In the genomic region with DNA sequence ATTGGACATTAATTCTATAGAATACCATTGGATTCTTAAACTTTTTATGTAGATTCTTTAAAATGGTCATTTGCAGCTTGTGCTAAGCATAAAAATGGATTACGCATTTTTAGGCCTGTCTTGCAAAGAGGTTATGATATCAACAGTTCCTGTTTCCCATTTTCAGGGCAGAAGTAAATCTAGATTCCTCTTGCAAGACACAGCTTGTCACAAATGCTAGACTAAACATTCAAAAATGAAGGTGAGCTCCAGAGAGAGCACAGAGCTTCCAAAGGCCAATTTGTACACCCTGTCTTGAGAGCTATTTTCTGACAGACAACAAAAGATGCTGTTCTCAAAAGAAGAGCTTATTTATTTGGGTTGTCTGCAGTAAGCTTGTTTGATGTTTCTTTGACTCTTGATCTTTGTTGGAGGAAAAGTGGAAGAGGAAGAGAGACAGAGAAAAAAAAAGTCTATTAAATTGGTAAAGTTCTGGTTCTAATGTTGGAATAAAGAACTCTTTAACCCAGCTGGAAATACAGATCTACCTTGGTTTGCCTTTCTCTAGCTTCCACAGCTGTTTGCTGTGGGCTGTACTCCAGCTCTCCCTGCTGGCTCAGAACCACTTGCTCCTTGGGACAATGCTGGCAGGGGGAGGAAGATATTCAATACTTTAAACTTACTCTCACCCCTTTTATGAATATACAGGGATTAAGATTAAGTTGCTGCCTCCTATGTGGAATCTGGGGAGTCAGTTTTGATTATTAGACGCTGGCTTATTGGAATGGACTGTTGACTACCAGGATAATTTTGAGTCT, we compare ENCODE assay signal across 19 cellular contexts.
A peak's percentile ranks its signal among the peaks of the same experiment; 100 is the strongest.
DNase-seq lines count a peak whose midpoint lies in the region; ATAC-seq, FAIRE-seq and TF ChIP-seq lines count a peak whose summit lies in the region.
"Had no signal": no experiment of that assay in that cellular context is flagged by ENCODE, and none has a peak within 500 bp of the region (broad histone marks: within the 10 kb centered on the region; RNA-seq: fewer than 3 reads in every experiment).

No MANE protein-coding gene starts in this region.

- BruUV-seq in endothelial cell of umbilical vein (replicated peaks; lab: Mats Ljungman, UMichigan), result no TSS peak

- peak; percentile 34 for TF ChIP-seq CTCF in AG10803 (conservative IDR thresholded peaks at IDR 0.05; ENCODE audit: low read length)
- TF ChIP-seq CTCF in endothelial cell of umbilical vein (IDR thresholded peaks at IDR 0.05; ENCODE audit: extremely low read depth in 1 of 2, insufficient read depth in 1 of 2, low read depth in 1 of 2, low read length in 2 of 2), result peak in 1 of 2 donors; percentile 18
- TF ChIP-seq CTCF in kidney (IDR thresholded peaks at IDR 0.05; ENCODE audit: borderline replicate concordance, extremely low read depth, insufficient read depth), result no peak

- DNase-seq in AG10803 (ENCODE audit: low read depth) (no peak), MG63 (peak; percentile 16), endothelial cell of umbilical vein (ENCODE audit: low read depth, low spot score) (peak; percentile 8), kidney (peak; percentile 45), NCI-H1092 treated with DMSO at 0.1 percent for 48 hours (lab: John Stamatoyannopoulos, UW) (no peak), NAMALWA (ENCODE audit: low spot score) (no peak)
- DNase-seq in stimulated activated CD4-positive, alpha-beta T cell treated with anti-CD3 and anti-CD28 coated beads, Interleukin-4, amount 100 ng/mL, for 1 hour, result no peak
- DNase-seq: activated CD4-positive, alpha-beta memory T cell treated with anti-CD3 and anti-CD28 coated beads for 36 hours; adrenal gland; CD4-positive, CD25-positive, alpha-beta regulatory T cell; Kasumi-1; kidney glomerular epithelial cell; SHP77 had no signal

- H3K4me1 ChIP-seq in endothelial cell of umbilical vein (ENCODE audit: control insufficient read depth, extremely low read depth, insufficient read depth, low read length) (no peaks in the 10 kb centered on the region), kidney (ENCODE audit: control insufficient read depth in 1 of 2, insufficient read depth in 1 of 2, low read depth in 1 of 2, low read length in 2 of 2) (no peaks in the 10 kb centered on the region)
- H3K4me1 ChIP-seq: adrenal gland had no signal

- H4K20me1 ChIP-seq in endothelial cell of umbilical vein (replicated peaks; ENCODE audit: control insufficient read depth, extremely low read depth, insufficient read depth, low read length), result no peaks in the 10 kb centered on the region

- H2AFZ ChIP-seq in endothelial cell of umbilical vein (ENCODE audit: low read depth, low read length), result no peak overlapping the region

- no peak overlapping the region for H3K4me2 ChIP-seq in endothelial cell of umbilical vein (ENCODE audit: insufficient read depth, low read length)

- no peak for TF ChIP-seq POLR2A in endothelial cell of umbilical vein (IDR thresholded peaks at IDR 0.05; ENCODE audit: low read depth, low read length)

- no peaks in the 10 kb centered on the region for H3K9me1 ChIP-seq in endothelial cell of umbilical vein (replicated peaks; ENCODE audit: control insufficient read depth, extremely low read depth, insufficient read depth, low read length)

- no peak overlapping the region for H3K27ac ChIP-seq in endothelial cell of umbilical vein (ENCODE audit: insufficient read depth, low read depth, low read length)
- H3K27ac ChIP-seq in kidney (ENCODE audit: low read depth in 2 of 2, low read length in 2 of 2), result no peak overlapping the region
- H3K27ac ChIP-seq: adrenal gland, HL-60, thoracic aorta had no signal

- dilution Hi-C loops in endothelial cell of umbilical vein (cut with MboI; ENCODE audit: extremely low pct_ligation_motif_present, low sequenced_read_pairs), result no loop called here

- H3K4me3 ChIP-seq in AG10803 (ENCODE audit: low read length) (no peak overlapping the region), MG63 (no peak overlapping the region), endothelial cell of umbilical vein (replicated peaks in 1 of 3; ENCODE audit: insufficient read depth in 1 of 3, low read depth in 1 of 3, low read length in 3 of 3) (no peak overlapping the region), kidney (ENCODE audit: low read length in 2 of 2) (no peak overlapping the region)
- H3K4me3 ChIP-seq: adrenal gland, mucosa of descending colon, thoracic aorta had no signal

- H3K27me3 ChIP-seq in MG63 (no peaks in the 10 kb centered on the region), endothelial cell of umbilical vein (ENCODE audit: control insufficient read depth in 2 of 2, insufficient read depth in 2 of 2, low read length in 2 of 2) (peaks cover 0 to 2% of the 10 kb centered on the region in 2 experiments)
- H3K27me3 ChIP-seq: adrenal gland had no signal

- POLR2A ChIA-PET in endothelial cell of umbilical vein (lab: Charles Lee), result no interaction called here

- H3K9ac ChIP-seq in endothelial cell of umbilical vein (replicated peaks; ENCODE audit: extremely low read depth, insufficient read depth, low read length) (no peak overlapping the region), kidney (ENCODE audit: low read length in 2 of 2) (no peak overlapping the region)

- H3K36me3 ChIP-seq in MG63 (no peaks in the 10 kb centered on the region), endothelial cell of umbilical vein (ENCODE audit: control insufficient read depth in 2 of 2, extremely low read depth in 1 of 2, insufficient read depth in 2 of 2, low read length in 2 of 2) (no peaks in the 10 kb centered on the region), kidney (ENCODE audit: control insufficient read depth in 1 of 2, insufficient read depth in 2 of 2, low read length in 2 of 2) (no peaks in the 10 kb centered on the region)
- H3K36me3 ChIP-seq: adrenal gland, thoracic aorta had no signal

- H3K79me2 ChIP-seq in endothelial cell of umbilical vein (ENCODE audit: control insufficient read depth, insufficient read depth, low read length), result no peaks in the 10 kb centered on the region

- intact Hi-C loops in endothelial cell of umbilical vein (cut with micrococcal nuclease), result loop anchor here (10.0 kb wide), 1 partner anchor 495 kb away; no protein-coding TSS in a partner anchor
- intact Hi-C loops in kidney (cut with DNase I), result no loop called here

- ATAC-seq in HG03175 (IDR thresholded peaks at IDR 0.05; ENCODE audit: unreplicated experiment), result no peak
- ATAC-seq: mucosa of descending colon had no signal

- H3K9me3 ChIP-seq in MG63 (no peaks in the 10 kb centered on the region), endothelial cell of umbilical vein (replicated peaks; ENCODE audit: control insufficient read depth, insufficient read depth, low read length) (no peaks in the 10 kb centered on the region), kidney (ENCODE audit: control insufficient read depth in 1 of 2, low read length in 2 of 2) (no peaks in the 10 kb centered on the region)
- H3K9me3 ChIP-seq: adrenal gland, thoracic aorta had no signal

- FAIRE-seq in endothelial cell of umbilical vein (lab: Jason Lieb, UNC) (no peak), kidney (lab: Jason Lieb, UNC) (no peak)
- FAIRE-seq: GM12891, TTC549 had no signal

- CTCF ChIA-PET in endothelial cell of umbilical vein (lab: Charles Lee), result interaction anchor here (0.8 to 1.3 kb wide), 5 partner anchors 8 to 1008 kb away, joined by 3 to 7 read pairs (median 6); no protein-coding TSS in a partner anchor

TF ChIP-seq in endothelial cell of umbilical vein, 7 proteins besides CTCF, POLR2A, EP300 and RAD21:
- TF ChIP-seq JUN (IDR thresholded peaks at IDR 0.05; ENCODE audit: borderline replicate concordance, insufficient read depth, insufficient read length, low read depth) (no peak), POLR2AphosphoS5 (IDR thresholded peaks at IDR 0.05; ENCODE audit: insufficient read depth, low read depth, low read length) (no peak)
- TF ChIP-seq, protein P1, sequence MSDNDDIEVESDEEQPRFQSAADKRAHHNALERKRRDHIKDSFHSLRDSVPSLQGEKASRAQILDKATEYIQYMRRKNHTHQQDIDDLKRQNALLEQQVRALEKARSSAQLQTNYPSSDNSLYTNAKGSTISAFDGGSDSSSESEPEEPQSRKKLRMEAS (IDR thresholded peaks at IDR 0.05; ENCODE audit: insufficient read depth, insufficient read length), result no peak

Comparison
In these comparisons a context has a peak if more than half of its experiments do, and no peak if none do; other contexts are left out.
1. DNase-seq: peak in MG63 (single experiment), endothelial cell of umbilical vein (single experiment) and kidney (single experiment); none in AG10803 (single experiment), NCI-H1092 treated with DMSO at 0.1 percent for 48 hours (single experiment), stimulated activated CD4-positive, alpha-beta T cell treated with anti-CD3 and anti-CD28 coated beads, Interleukin-4, amount 100 ng/mL, for 1 hour (single experiment) and NAMALWA (single experiment).